ENCODE assay signal across 2 cellular contexts in genomic region chr19:39916236-39916635, GRCh38.
TF ChIP-seq lines count a peak whose summit lies in the region.

No MANE protein-coding gene starts in this region.

TF ChIP-seq in GM23338, 12 proteins besides CTCF, POLR2A, EP300 and RAD21:
- no peak for TF ChIP-seq NANOG (IDR thresholded peaks at IDR 0.05; ENCODE audit: borderline replicate concordance)
- TF ChIP-seq ZNF114 (CRISPR knock-in tag; IDR thresholded peaks at IDR 0.05): no peak
- no peak for TF ChIP-seq EZH2phosphoT487 (IDR thresholded peaks at IDR 0.05; ENCODE audit: unreplicated experiment)
- no peak for TF ChIP-seq REST (IDR thresholded peaks at IDR 0.05; ENCODE audit: unreplicated experiment)
- no peak for TF ChIP-seq ZNF331 (CRISPR knock-in tag; IDR thresholded peaks at IDR 0.05; ENCODE audit: low read depth)
- no peak for TF ChIP-seq ETS1 (IDR thresholded peaks at IDR 0.05)
- TF ChIP-seq JUNB (IDR thresholded peaks at IDR 0.05; ENCODE audit: unreplicated experiment): no peak
- TF ChIP-seq ZNF462 (CRISPR knock-in tag; IDR thresholded peaks at IDR 0.05): no peak
- no peak for TF ChIP-seq EZH2 (IDR thresholded peaks at IDR 0.05; ENCODE audit: low read depth, unreplicated experiment)
- TF ChIP-seq CREB1 (CRISPR knock-in tag; IDR thresholded peaks at IDR 0.05; ENCODE audit: low read depth): no peak
- no peak for TF ChIP-seq STAT1 (IDR thresholded peaks at IDR 0.05; ENCODE audit: unreplicated experiment)
- TF ChIP-seq POLR2AphosphoS5 (IDR thresholded peaks at IDR 0.05; ENCODE audit: low read depth): no peak

TF ChIP-seq in K562, 482 proteins besides CTCF, POLR2A, EP300 and RAD21:
- TF ChIP-seq ZNF511 (CRISPR knock-in tag; IDR thresholded peaks at IDR 0.05): no peak
- peak; percentile 35; the same call in 1 of the 2 replicates for TF ChIP-seq ZNF263 (CRISPR knock-in tag; IDR thresholded peaks at IDR 0.05; ENCODE audit: borderline replicate concordance)
- TF ChIP-seq ZNF695 (CRISPR knock-in tag; IDR thresholded peaks at IDR 0.05): no peak
- no peak for TF ChIP-seq HIVEP1 (CRISPR knock-in tag; IDR thresholded peaks at IDR 0.05)
